In genomic region chr3:102040144-102040543, GRCh38 we compare ENCODE assay signal across 4 cellular contexts.
DNase-seq lines count a peak whose midpoint lies in the region; ATAC-seq and TF ChIP-seq lines count a peak whose summit lies in the region.
"Not testable (repeated sequence)": the region's sequence is repeated elsewhere in the genome, so short reads cannot be mapped to it uniquely, and the experiment has no call there.

No MANE protein-coding gene starts in this region.

- DNase-seq in activated naive CD4-positive, alpha-beta T cell treated with anti-CD3 and anti-CD28 coated beads, Interleukin-2, amount 10 ng/mL, durations not matched to agents 7 days and 5 days; stimulated activated naive B cell treated with anti-CD40 and anti-IgM and Interleukin-4, amounts not matched to agents 10 μg/mL and 1 μg/mL and 100 μg/mL, for 72 hours: not testable (repeated sequence)
- peak; percentile 48 for DNase-seq in chondrocyte (ENCODE audit: low spot score)

- peak overlapping the region; percentile 14 for H3K27ac Mint-ChIP-seq in activated naive CD4-positive, alpha-beta T cell treated with anti-CD3 and anti-CD28 coated beads, Interleukin-2, amount 10 ng/mL, durations not matched to agents 7 days and 5 days
- not testable (repeated sequence) for H3K27ac Mint-ChIP-seq in chondrocyte (ENCODE audit: unreplicated experiment)
- peak overlapping the region; percentile 99 for H3K27ac Mint-ChIP-seq in stimulated activated memory B cell treated with anti-CD40 and anti-IgM and Interleukin-4, amounts not matched to agents 10 μg/mL and 1 μg/mL and 100 μg/mL, for 72 hours
- peak overlapping the region; percentile 62 for H3K27ac Mint-ChIP-seq in stimulated activated naive B cell treated with anti-CD40 and anti-IgM and Interleukin-4, amounts not matched to agents 10 μg/mL and 1 μg/mL and 100 μg/mL, for 72 hours

- H3K27me3 Mint-ChIP-seq in activated naive CD4-positive, alpha-beta T cell treated with anti-CD3 and anti-CD28 coated beads, Interleukin-2, amount 10 ng/mL, durations not matched to agents 7 days and 5 days; chondrocyte (ENCODE audit: low read depth); stimulated activated memory B cell treated with anti-CD40 and anti-IgM and Interleukin-4, amounts not matched to agents 10 μg/mL and 1 μg/mL and 100 μg/mL, for 72 hours; stimulated activated naive B cell treated with anti-CD40 and anti-IgM and Interleukin-4, amounts not matched to agents 10 μg/mL and 1 μg/mL and 100 μg/mL, for 72 hours: not testable (repeated sequence)

- H3K9me3 Mint-ChIP-seq in activated naive CD4-positive, alpha-beta T cell treated with anti-CD3 and anti-CD28 coated beads, Interleukin-2, amount 10 ng/mL, durations not matched to agents 7 days and 5 days, result peaks cover 19% of the 10 kb centered on the region
- H3K9me3 Mint-ChIP-seq in chondrocyte (ENCODE audit: low read depth), result peaks cover 22% of the 10 kb centered on the region
- H3K9me3 Mint-ChIP-seq in stimulated activated memory B cell treated with anti-CD40 and anti-IgM and Interleukin-4, amounts not matched to agents 10 μg/mL and 1 μg/mL and 100 μg/mL, for 72 hours, result not testable (repeated sequence)
- peaks cover 8 to 14% of the 10 kb centered on the region in 2 donors for H3K9me3 Mint-ChIP-seq in stimulated activated naive B cell treated with anti-CD40 and anti-IgM and Interleukin-4, amounts not matched to agents 10 μg/mL and 1 μg/mL and 100 μg/mL, for 72 hours

- not testable (repeated sequence) for H3K4me3 Mint-ChIP-seq in activated naive CD4-positive, alpha-beta T cell treated with anti-CD3 and anti-CD28 coated beads, Interleukin-2, amount 10 ng/mL, durations not matched to agents 7 days and 5 days; chondrocyte (ENCODE audit: unreplicated experiment); stimulated activated memory B cell treated with anti-CD40 and anti-IgM and Interleukin-4, amounts not matched to agents 10 μg/mL and 1 μg/mL and 100 μg/mL, for 72 hours; stimulated activated naive B cell treated with anti-CD40 and anti-IgM and Interleukin-4, amounts not matched to agents 10 μg/mL and 1 μg/mL and 100 μg/mL, for 72 hours

- H3K4me1 Mint-ChIP-seq in activated naive CD4-positive, alpha-beta T cell treated with anti-CD3 and anti-CD28 coated beads, Interleukin-2, amount 10 ng/mL, durations not matched to agents 7 days and 5 days, result not testable (repeated sequence)
- H3K4me1 Mint-ChIP-seq in chondrocyte (ENCODE audit: low read depth), result peaks cover 27% of the 10 kb centered on the region
- peaks cover 36% of the 10 kb centered on the region for H3K4me1 Mint-ChIP-seq in stimulated activated memory B cell treated with anti-CD40 and anti-IgM and Interleukin-4, amounts not matched to agents 10 μg/mL and 1 μg/mL and 100 μg/mL, for 72 hours
- peaks cover 20 to 49% of the 10 kb centered on the region in 2 donors for H3K4me1 Mint-ChIP-seq in stimulated activated naive B cell treated with anti-CD40 and anti-IgM and Interleukin-4, amounts not matched to agents 10 μg/mL and 1 μg/mL and 100 μg/mL, for 72 hours

- CTCF ChIA-PET in activated naive CD4-positive, alpha-beta T cell treated with anti-CD3 and anti-CD28 coated beads, Interleukin-2, amount 10 ng/mL, durations not matched to agents 7 days and 5 days (lab: Charles Lee), result not testable (repeated sequence)

- H3K36me3 Mint-ChIP-seq in activated naive CD4-positive, alpha-beta T cell treated with anti-CD3 and anti-CD28 coated beads, Interleukin-2, amount 10 ng/mL, durations not matched to agents 7 days and 5 days, result peaks cover 10% of the 10 kb centered on the region
- H3K36me3 Mint-ChIP-seq in chondrocyte (ENCODE audit: low read depth), result not testable (repeated sequence)
- H3K36me3 Mint-ChIP-seq in stimulated activated memory B cell treated with anti-CD40 and anti-IgM and Interleukin-4, amounts not matched to agents 10 μg/mL and 1 μg/mL and 100 μg/mL, for 72 hours, result peaks cover 12% of the 10 kb centered on the region
- H3K36me3 Mint-ChIP-seq in stimulated activated naive B cell treated with anti-CD40 and anti-IgM and Interleukin-4, amounts not matched to agents 10 μg/mL and 1 μg/mL and 100 μg/mL, for 72 hours, result peaks cover 16 to 27% of the 10 kb centered on the region in 2 donors

- TF ChIP-seq CTCF in chondrocyte (IDR thresholded peaks at IDR 0.05), result not testable (repeated sequence)

- not testable (repeated sequence) for ATAC-seq in stimulated activated memory B cell treated with anti-CD40 and anti-IgM and Interleukin-4, amounts not matched to agents 10 μg/mL and 1 μg/mL and 100 μg/mL, for 72 hours; stimulated activated naive B cell treated with anti-CD40 and anti-IgM and Interleukin-4, amounts not matched to agents 10 μg/mL and 1 μg/mL and 100 μg/mL, for 72 hours (replicated peaks)
